ENCODE assay signal across 9 cellular contexts in genomic region chr2:229718057-229718456, GRCh38. TPM values are rescaled to one million over a fixed set of nuclear protein-coding genes. Genes with fewer than 3 reads are reported as not detected.
"Had no signal": no experiment of that assay in that cellular context is flagged by ENCODE, and none has a peak within 500 bp of the region (broad histone marks: within the 10 kb centered on the region; RNA-seq: fewer than 3 reads in every experiment).

No MANE protein-coding gene starts in this region.

- DNase-seq: GDM1, GF-D8 had no signal

- ATAC-seq: GM12878 had no signal

- H3K4me3 ChIP-seq: GM12878 had no signal

- FAIRE-seq: G401.6, GM12878, GM12891, GM12892, GM18507, GM19239 had no signal

RNA-seq across cellular contexts. Expression of gene DNER, which starts 3.7 kb away (rescaled TPM):
- total RNA-seq: G401, GM12878 had no signal
